15 cellular contexts compared by ENCODE assay signal in the genomic region with DNA sequence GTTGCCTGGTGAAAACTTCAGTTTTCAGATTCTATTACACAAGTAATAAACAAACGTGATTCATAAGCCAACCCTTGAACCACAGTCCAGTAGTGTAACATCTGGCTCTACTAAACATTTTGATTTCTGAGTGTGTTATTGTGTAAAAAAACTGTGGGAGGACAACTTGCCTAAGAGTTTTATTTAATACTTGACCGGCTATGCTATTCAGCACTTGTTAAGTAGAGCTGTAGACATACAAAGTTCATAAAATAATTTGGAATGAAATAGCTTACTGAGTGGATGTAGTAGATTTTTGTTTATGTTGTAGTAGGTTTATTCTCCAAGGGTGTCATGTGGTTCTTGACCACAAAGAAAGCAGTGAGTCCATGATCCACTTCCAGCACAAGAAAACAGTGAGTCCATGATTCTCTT. TPM values are rescaled to one million over a fixed set of nuclear protein-coding genes. Genes with fewer than 3 reads are reported as not detected.
DNase-seq lines count a peak whose midpoint lies in the region; ATAC-seq and TF ChIP-seq lines count a peak whose summit lies in the region.
"Had no signal": no experiment of that assay in that cellular context is flagged by ENCODE, and none has a peak within 500 bp of the region (broad histone marks: within the 10 kb centered on the region; RNA-seq: fewer than 3 reads in every experiment).

No MANE protein-coding gene starts in this region.

- DNase-seq in AG20443 (ENCODE audit: low spot score) (peak; percentile 54), LHCN-M2 (ENCODE audit: low read depth) (peak; percentile 53), fibroblast of the aortic adventitia (ENCODE audit: low read depth) (peak; percentile 71), renal cortical epithelial cell (ENCODE audit: low read depth) (peak; percentile 8), C1 segment of cervical spinal cord (lab: John Stamatoyannopoulos, UW) (no peak), 8988T (no peak)
- no peak for DNase-seq in stimulated activated CD4-positive, alpha-beta T cell treated with anti-CD3 and anti-CD28 coated beads, Interleukin-4, amount 100 ng/mL, for 24 hours
- DNase-seq: activated CD4-positive, alpha-beta T cell treated with anti-CD3 and anti-CD28 coated beads for 4 hours; activated naive CD4-positive, alpha-beta T cell treated with anti-CD3 and anti-CD28 coated beads, Interleukin-2, amount 50 U/mL, for 16 hours; central memory CD4-positive, alpha-beta T cell; heart left ventricle; T-helper 9 cell had no signal

- no peak for TF ChIP-seq CTCF in fibroblast of the aortic adventitia (IDR thresholded peaks at IDR 0.05; ENCODE audit: insufficient read depth, low read length)

- no peak overlapping the region for H3K4me3 ChIP-seq in fibroblast of the aortic adventitia (ENCODE audit: low read depth, low read length)
- H3K4me3 ChIP-seq: heart left ventricle had no signal

- no peak for ATAC-seq in GM19328 (IDR thresholded peaks at IDR 0.05; ENCODE audit: unreplicated experiment)

RNA-seq across cellular contexts. Expression of gene LVRN, which starts 17.4 kb away (rescaled TPM):
- 0.11 and 0.13 TPM in 2 replicates for total RNA-seq in LHCN-M2 (2014; rRNA removed)
- polyA plus RNA-seq in LHCN-M2 (2012): 0.09 TPM
- 0.90 TPM in 1 of 2 replicates, not detected in the other for total RNA-seq in fibroblast of the aortic adventitia (ENCODE audit: low replicate concordance)
- total RNA-seq in renal cortical epithelial cell: 0.30 TPM in 1 of 2 replicates, not detected in the other

RNA-seq across cellular contexts. Expression of gene ARL14EPL, which starts 52.6 kb away (rescaled TPM):
- 0.40 TPM in 1 of 2 replicates, not detected in the other for total RNA-seq in LHCN-M2 (2014; rRNA removed)
- not detected for polyA plus RNA-seq in LHCN-M2 (2012)
- 0.18 TPM in 1 of 2 replicates, not detected in the other for total RNA-seq in fibroblast of the aortic adventitia (ENCODE audit: low replicate concordance)
- 0.20 TPM in 1 of 2 replicates, not detected in the other for total RNA-seq in renal cortical epithelial cell
- total RNA-seq: heart left ventricle, temporal lobe had no signal
- polyA plus RNA-seq: heart left ventricle, keratinocyte had no signal

Comparison
In these comparisons a context has a peak if more than half of its experiments do, and no peak if none do; other contexts are left out.
1. DNase-seq: peak in AG20443 (single experiment), LHCN-M2 (single experiment), fibroblast of the aortic adventitia (single experiment) and renal cortical epithelial cell (single experiment); none in C1 segment of cervical spinal cord (0 of 14), 8988T (single experiment) and stimulated activated CD4-positive, alpha-beta T cell treated with anti-CD3 and anti-CD28 coated beads, Interleukin-4, amount 100 ng/mL, for 24 hours (single experiment).